In the genomic region with DNA sequence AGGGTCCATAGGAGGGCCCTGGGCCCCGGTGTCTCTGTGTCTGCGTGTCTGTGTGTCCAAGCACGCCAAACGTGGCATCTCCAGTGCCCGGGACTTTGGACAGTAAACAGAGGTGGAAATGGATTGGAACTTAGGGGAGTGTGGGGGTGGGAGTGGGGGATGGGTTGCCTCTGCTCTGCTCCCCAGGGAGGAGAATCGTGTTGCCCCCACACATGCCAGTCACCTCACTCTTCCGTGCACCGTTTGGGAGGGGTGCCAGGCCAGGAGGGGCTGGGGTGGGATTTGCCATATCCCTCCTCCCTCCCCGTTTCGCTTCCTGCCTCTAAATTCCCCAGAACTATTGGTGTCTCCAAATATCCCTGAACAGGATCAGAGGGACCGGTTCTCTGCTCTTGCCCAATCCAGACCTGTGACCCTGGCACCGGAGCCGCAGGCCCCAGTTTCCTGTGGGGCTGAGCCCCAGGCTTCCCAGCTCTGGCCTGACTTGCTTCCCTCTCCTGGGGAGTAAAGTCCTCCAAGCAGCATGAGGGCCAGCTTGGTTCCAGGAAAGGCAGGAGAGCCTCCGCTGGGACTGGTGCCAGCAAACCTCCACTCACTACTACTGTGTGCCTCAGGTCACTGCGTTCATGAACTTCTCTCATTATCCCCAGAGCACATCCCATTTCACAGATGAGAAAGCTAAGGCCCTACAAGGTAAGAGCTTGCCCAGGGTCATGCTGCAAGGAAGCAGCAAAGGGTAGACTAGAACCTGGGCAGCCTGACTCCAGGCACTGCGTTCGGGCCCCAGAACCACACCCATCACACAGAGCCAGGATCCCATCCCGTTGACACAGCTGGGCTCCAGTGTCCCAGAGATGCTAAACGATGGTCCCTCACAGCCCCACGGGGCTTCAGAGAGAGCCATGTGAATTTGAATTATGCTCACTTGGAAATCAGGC, we compare ENCODE assay signal across 12 cellular contexts. TPM values are rescaled to one million over a fixed set of nuclear protein-coding genes. Genes with fewer than 3 reads are reported as not detected.
A peak's percentile ranks its signal among the peaks of the same experiment; 100 is the strongest.
DNase-seq lines count a peak whose midpoint lies in the region; ATAC-seq and TF ChIP-seq lines count a peak whose summit lies in the region.
"Had no signal": no experiment of that assay in that cellular context is flagged by ENCODE, and none has a peak within 500 bp of the region (broad histone marks: within the 10 kb centered on the region; RNA-seq: fewer than 3 reads in every experiment).

TSS of gene ASGR1 (minus strand) at position 54 of the 938 bp plus-strand sequence. CDS start 807 bp downstream, outside the sequence.

- intact Hi-C loops in Panc1 (cut with micrococcal nuclease; ENCODE audit: unreplicated experiment), result no loop called here

- H3K79me1 ChIP-seq in neuronal stem cell (ENCODE audit: low read depth, low read length), result peaks cover 2% of the 10 kb centered on the region

- peak within 1 kb of the TSS; percentile 76 for H2BK15ac ChIP-seq in neuronal stem cell (ENCODE audit: low read length)

- peaks cover 10% of the 10 kb centered on the region for H3K27me3 Mint-ChIP-seq in stimulated activated memory B cell treated with anti-CD40 and anti-IgM and Interleukin-4, amounts not matched to agents 10 μg/mL and 1 μg/mL and 100 μg/mL, for 72 hours

- no peak for ATAC-seq in DND-41 (ENCODE audit: insufficient read depth, low read depth)
- ATAC-seq in Panc1, result no peak; the same call in 1 of the 2 replicates
- no peak for ATAC-seq in GM19023 (IDR thresholded peaks at IDR 0.05; ENCODE audit: unreplicated experiment)
- ATAC-seq in stimulated activated memory B cell treated with anti-CD40 and anti-IgM and Interleukin-4, amounts not matched to agents 10 μg/mL and 1 μg/mL and 100 μg/mL, for 72 hours, result no peak
- ATAC-seq in GM18520 (IDR thresholded peaks at IDR 0.05; ENCODE audit: unreplicated experiment), result no peak

- no peak within 1 kb of the TSS for H3K27ac Mint-ChIP-seq in stimulated activated memory B cell treated with anti-CD40 and anti-IgM and Interleukin-4, amounts not matched to agents 10 μg/mL and 1 μg/mL and 100 μg/mL, for 72 hours

- CTCF ChIA-PET in Panc1 (lab: Charles Lee), result no interaction called here

- no peak within 1 kb of the TSS for H3K4ac ChIP-seq in neuronal stem cell (ENCODE audit: low read length)

- POLR2A ChIA-PET in Panc1 (lab: Charles Lee), result no interaction called here

- H3K27me3 ChIP-seq in DND-41 (ENCODE audit: insufficient read depth, low read length, poor library complexity) (no peaks in the 10 kb centered on the region), Panc1 (ENCODE audit: control insufficient read depth, insufficient read depth, low read length) (no peaks in the 10 kb centered on the region), neuronal stem cell (ENCODE audit: control insufficient read depth in 3 of 3, insufficient read depth in 3 of 3, low read depth in 1 of 3, low read length in 3 of 3) (peaks cover 0 to 21% (median 0%) of the 10 kb centered on the region in 3 experiments)

- H3K4me1 Mint-ChIP-seq in stimulated activated memory B cell treated with anti-CD40 and anti-IgM and Interleukin-4, amounts not matched to agents 10 μg/mL and 1 μg/mL and 100 μg/mL, for 72 hours, result peaks cover 6% of the 10 kb centered on the region

- H3K36me3 ChIP-seq in DND-41 (ENCODE audit: insufficient read depth, low read length), result no peaks in the 10 kb centered on the region
- H3K36me3 ChIP-seq in Panc1 (ENCODE audit: control insufficient read depth, insufficient read depth, low read length), result no peaks in the 10 kb centered on the region
- H3K36me3 ChIP-seq in neuronal stem cell (replicated peaks in 1 of 2; ENCODE audit: control insufficient read depth in 2 of 2, insufficient read depth in 2 of 2, low read length in 2 of 2), result peaks cover 0 to 2% of the 10 kb centered on the region in 2 donors
- H3K36me3 ChIP-seq: spleen had no signal

- H3K79me2 ChIP-seq in DND-41 (ENCODE audit: insufficient read depth, low read length), result no peaks in the 10 kb centered on the region

- H2BK5ac ChIP-seq in neuronal stem cell (ENCODE audit: low read length), result no peak within 1 kb of the TSS

- H3K4me2 ChIP-seq in DND-41 (ENCODE audit: insufficient read depth, low read length), result peak within 1 kb of the TSS; percentile 83
- peak within 1 kb of the TSS; percentile 100 for H3K4me2 ChIP-seq in neuronal stem cell (ENCODE audit: insufficient read depth, low read length, poor library complexity, severe bottlenecking)

- BruUV-seq in Panc1 (replicated peaks; lab: Mats Ljungman, UMichigan), result no TSS peak

- peak within 1 kb of the TSS; percentile 49 for H4K8ac ChIP-seq in neuronal stem cell (ENCODE audit: low read depth, low read length)

- no peak for DNase-seq in DND-41
- DNase-seq in Panc1 (ENCODE audit: low read depth, low spot score), result no peak
- peak; percentile 10 for DNase-seq in epidermal melanocyte (ENCODE audit: insufficient read length, low spot score)
- no peak for DNase-seq in neuronal stem cell (ENCODE audit: low spot score)
- no peak for DNase-seq in GM13977 (ENCODE audit: low spot score)
- DNase-seq: NCI-H2227 treated with DMSO at 0.1 percent for 48 hours, spleen, SW 1271 had no signal

- H3K9ac ChIP-seq in DND-41 (ENCODE audit: low read depth, low read length), result peak within 1 kb of the TSS; percentile 58; the same call in 1 of the 2 replicates
- no peak within 1 kb of the TSS for H3K9ac ChIP-seq in neuronal stem cell (ENCODE audit: low read depth, low read length, poor library complexity)

- in situ Hi-C loops in Panc1 (cut with HindIII; ENCODE audit: low pct_unique_long_range_greater_than_20kb, low sequenced_read_pairs) (no loop called here), GM13977 (cut with MboI; ENCODE audit: low pct_unique_long_range_greater_than_20kb, low sequenced_read_pairs, unreplicated experiment) (no loop called here)

- H4K91ac ChIP-seq in neuronal stem cell (ENCODE audit: low read depth, low read length, poor library complexity), result no peak within 1 kb of the TSS

- peak within 1 kb of the TSS; percentile 55 for H3K18ac ChIP-seq in neuronal stem cell (ENCODE audit: low read length)

- H2BK12ac ChIP-seq in neuronal stem cell (ENCODE audit: low read length), result no peak within 1 kb of the TSS

- WGBS in neuronal stem cell (ENCODE audit: extremely low coverage in 2 of 2, insufficient read length in 2 of 2, insufficient replicate concordance in 1 of 2), 2 donors, result no CpG with 5 or more reads among the region's 20 CpGs

- H4K20me1 ChIP-seq in DND-41 (ENCODE audit: insufficient read depth, low read length), result no peaks in the 10 kb centered on the region; the same call in 1 of the 2 replicates

- H2BK120ac ChIP-seq in neuronal stem cell (ENCODE audit: low read depth, low read length), result no peak within 1 kb of the TSS

- peak within 1 kb of the TSS in 1 of 2 experiments; percentile 58; a peak in 2 of 4 replicates for H3K4me3 ChIP-seq in DND-41 (ENCODE audit: low read depth in 1 of 2, low read length in 2 of 2)
- peak within 1 kb of the TSS; percentile 45 to 75 for H3K4me3 ChIP-seq in Panc1 (ENCODE audit: low read depth in 2 of 2, low read length in 2 of 2)
- peak within 1 kb of the TSS; percentile 61 to 81 for H3K4me3 ChIP-seq in neuronal stem cell (ENCODE audit: low read length in 2 of 2)

- no peak within 1 kb of the TSS for H3K4me3 Mint-ChIP-seq in stimulated activated memory B cell treated with anti-CD40 and anti-IgM and Interleukin-4, amounts not matched to agents 10 μg/mL and 1 μg/mL and 100 μg/mL, for 72 hours

- H3K9me3 ChIP-seq in DND-41 (ENCODE audit: insufficient read depth, low read length, severe bottlenecking) (no peaks in the 10 kb centered on the region), Panc1 (ENCODE audit: control insufficient read depth, insufficient read depth, low read depth, low read length) (no peaks in the 10 kb centered on the region), neuronal stem cell (replicated peaks in 1 of 2; ENCODE audit: control insufficient read depth in 2 of 2, insufficient read depth in 1 of 2, low read depth in 1 of 2, low read length in 2 of 2) (peaks cover 0 to 10% of the 10 kb centered on the region in 2 donors)
- H3K9me3 ChIP-seq: spleen had no signal

- peak within 1 kb of the TSS; percentile 92 for H2AFZ ChIP-seq in DND-41 (ENCODE audit: low read depth, low read length)
- H2AFZ ChIP-seq in neuronal stem cell (ENCODE audit: low read length), result peak within 1 kb of the TSS; percentile 96

- H3K4me1 ChIP-seq in DND-41 (ENCODE audit: insufficient read depth, low read length) (peaks cover 16% of the 10 kb centered on the region), Panc1 (ENCODE audit: control insufficient read depth, insufficient read depth, low read length) (peaks cover 9% of the 10 kb centered on the region; the same call in 1 of the 2 replicates), neuronal stem cell (ENCODE audit: control insufficient read depth in 2 of 2, insufficient read depth in 1 of 2, low read depth in 1 of 2, low read length in 2 of 2) (peaks cover 10 to 15% of the 10 kb centered on the region in 2 donors)

- H3K36me3 Mint-ChIP-seq in stimulated activated memory B cell treated with anti-CD40 and anti-IgM and Interleukin-4, amounts not matched to agents 10 μg/mL and 1 μg/mL and 100 μg/mL, for 72 hours, result no peaks in the 10 kb centered on the region

- H3K9me3 Mint-ChIP-seq in stimulated activated memory B cell treated with anti-CD40 and anti-IgM and Interleukin-4, amounts not matched to agents 10 μg/mL and 1 μg/mL and 100 μg/mL, for 72 hours, result no peaks in the 10 kb centered on the region

- H3K23ac ChIP-seq in neuronal stem cell (ENCODE audit: low read depth, low read length, poor library complexity), result no peak within 1 kb of the TSS

- peak within 1 kb of the TSS; percentile 26 for H2AK5ac ChIP-seq in neuronal stem cell (ENCODE audit: low read depth, low read length)

- H3K14ac ChIP-seq in neuronal stem cell (ENCODE audit: low read length), result peak within 1 kb of the TSS; percentile 2

- TF ChIP-seq CTCF in DND-41 (IDR thresholded peaks at IDR 0.05; ENCODE audit: borderline replicate concordance, extremely low read depth, low read length, poor library complexity, severe bottlenecking), result no peak
- no peak for TF ChIP-seq CTCF in Panc1 (IDR thresholded peaks at IDR 0.05)
- TF ChIP-seq CTCF in GM13977 (IDR thresholded peaks at IDR 0.05; ENCODE audit: extremely low read depth, insufficient read depth, missing control alignments), result no peak

- H3K27ac ChIP-seq in DND-41 (ENCODE audit: low read length) (no peak within 1 kb of the TSS), Panc1 (ENCODE audit: low read length) (no peak within 1 kb of the TSS), neuronal stem cell (replicated peaks; ENCODE audit: low read length) (no peak within 1 kb of the TSS)
- H3K27ac ChIP-seq: spleen had no signal

RNA-seq across cellular contexts. Expression of gene ASGR1, which starts in this region (rescaled TPM):
- total RNA-seq in Panc1 (2021; ENCODE audit: unreplicated experiment), result 1.3 TPM
- 1.9 TPM for polyA plus RNA-seq in Panc1 (2012; ENCODE audit: insufficient read length)
- polyA plus RNA-seq in neuronal stem cell (2013, experiment 1 of 2), result 9.1 TPM
- polyA plus RNA-seq in neuronal stem cell (2013, experiment 2 of 2), result 9.6 TPM
- total RNA-seq: HT-29 had no signal
